In genomic region chr16:86963600-86964575, GRCh38 we compare ENCODE assay signal across 23 cellular contexts.
"Had no signal": no experiment of that assay in that cellular context is flagged by ENCODE, and none has a peak within 500 bp of the region (broad histone marks: within the 10 kb centered on the region; RNA-seq: fewer than 3 reads in every experiment).

No MANE protein-coding gene starts in this region.

- H3K4me1 Mint-ChIP-seq: memory B cell; natural killer cell; stimulated activated memory B cell treated with anti-CD40 and anti-IgM and Interleukin-4, amounts not matched to agents 10 μg/mL and 1 μg/mL and 100 μg/mL, for 72 hours had no signal

- H3K4me1 ChIP-seq: gastrocnemius medialis, left lung, lower lobe of right lung, pancreas, testis, transverse colon had no signal

- H3K4me3 Mint-ChIP-seq: memory B cell; mesothelial cell of epicardium; natural killer cell; neural progenitor cell; stimulated activated memory B cell treated with anti-CD40 and anti-IgM and Interleukin-4, amounts not matched to agents 10 μg/mL and 1 μg/mL and 100 μg/mL, for 72 hours; stimulated activated naive CD8-positive, alpha-beta T cell treated with anti-CD3 and anti-CD28 coated beads, Interleukin-15, Interleukin-2, amounts not matched to agents 100 ng/mL and 50 ng/mL, for 24 hours had no signal

- H3K27ac ChIP-seq: gastrocnemius medialis, heart right ventricle, left lung, lower lobe of right lung, neural progenitor cell, pancreas, testis, transverse colon had no signal

- H3K27me3 ChIP-seq: neural progenitor cell, testis had no signal

- H3K9me3 Mint-ChIP-seq: memory B cell; mesothelial cell of epicardium; natural killer cell; neural progenitor cell; stimulated activated memory B cell treated with anti-CD40 and anti-IgM and Interleukin-4, amounts not matched to agents 10 μg/mL and 1 μg/mL and 100 μg/mL, for 72 hours; stimulated activated naive CD8-positive, alpha-beta T cell treated with anti-CD3 and anti-CD28 coated beads, Interleukin-15, Interleukin-2, amounts not matched to agents 100 ng/mL and 50 ng/mL, for 24 hours had no signal

- ATAC-seq: esophagus mucosa; gastrocnemius medialis; left lung; lower lobe of right lung; natural killer cell; pancreas; stimulated activated memory B cell treated with anti-CD40 and anti-IgM and Interleukin-4, amounts not matched to agents 10 μg/mL and 1 μg/mL and 100 μg/mL, for 72 hours had no signal

- H3K27ac Mint-ChIP-seq: memory B cell; mesothelial cell of epicardium; natural killer cell; neural progenitor cell; progenitor cell of endocrine pancreas; stimulated activated memory B cell treated with anti-CD40 and anti-IgM and Interleukin-4, amounts not matched to agents 10 μg/mL and 1 μg/mL and 100 μg/mL, for 72 hours; stimulated activated naive CD8-positive, alpha-beta T cell treated with anti-CD3 and anti-CD28 coated beads, Interleukin-15, Interleukin-2, amounts not matched to agents 100 ng/mL and 50 ng/mL, for 24 hours had no signal

- H3K4me3 ChIP-seq: gastrocnemius medialis, heart right ventricle, left lung, lower lobe of right lung, neural progenitor cell, pancreas, testis, transverse colon had no signal

- H2AFZ ChIP-seq: neural progenitor cell had no signal

- H3K9me3 ChIP-seq: gastrocnemius medialis, heart right ventricle, left lung, lower lobe of right lung, pancreas, testis, transverse colon had no signal

- H3K36me3 Mint-ChIP-seq: memory B cell; mesothelial cell of epicardium; natural killer cell; neural progenitor cell; stimulated activated memory B cell treated with anti-CD40 and anti-IgM and Interleukin-4, amounts not matched to agents 10 μg/mL and 1 μg/mL and 100 μg/mL, for 72 hours had no signal

- H3K36me3 ChIP-seq: gastrocnemius medialis, heart right ventricle, left lung, lower lobe of right lung, neural progenitor cell, pancreas, transverse colon had no signal

- DNase-seq: effector memory CD4-positive, alpha-beta T cell; gastrocnemius medialis; heart right ventricle; hypothalamus; left lung; lower lobe of right lung; natural killer cell; nucleus accumbens; stimulated activated CD4-positive, alpha-beta T cell treated with anti-CD3 and anti-CD28 coated beads, Interleukin-15, amount 100 ng/mL, for 24 hours; stimulated activated CD4-positive, alpha-beta T cell treated with anti-CD3 and anti-CD28 coated beads, Interleukin-1b, Interleukin-23, amount 100 ng/mL, for 48 hours; stimulated activated CD4-positive, alpha-beta T cell treated with anti-CD3 and anti-CD28 coated beads, Interleukin-4, amount 100 ng/mL, for 24 hours; testis; transverse colon had no signal

- FAIRE-seq: endometrium, islet of Langerhans, pancreas had no signal

- H3K9ac ChIP-seq: neural progenitor cell had no signal

- H3K4me2 ChIP-seq: neural progenitor cell had no signal
